8 cellular contexts compared by ENCODE assay signal in the genomic region with DNA sequence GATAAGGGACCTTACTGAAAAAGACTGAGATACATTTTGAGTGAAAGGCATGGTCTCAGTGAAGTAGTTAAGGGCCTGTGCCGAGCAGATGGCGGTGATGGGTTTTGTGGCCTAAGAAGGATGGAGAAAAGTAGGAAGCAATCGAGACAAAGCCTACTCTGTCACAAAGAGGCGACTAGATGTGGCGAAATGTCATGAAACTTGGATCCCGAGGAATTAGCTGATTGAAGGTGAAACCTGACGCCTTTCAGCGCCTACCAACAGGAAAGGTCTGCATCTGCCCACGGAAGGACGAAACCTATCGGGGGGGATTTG. TPM values are rescaled to one million over a fixed set of nuclear protein-coding genes. Genes with fewer than 3 reads are reported as not detected.
DNase-seq lines count a peak whose midpoint lies in the region; ATAC-seq and TF ChIP-seq lines count a peak whose summit lies in the region.

No MANE protein-coding gene starts in this region.

- no peaks in the 10 kb centered on the region; the same call in 1 of the 2 replicates for H3K36me3 ChIP-seq in H7 (replicated peaks; ENCODE audit: control insufficient read depth, insufficient read depth, low read length)
- H3K36me3 ChIP-seq in WERI-Rb-1 = peaks cover 6% of the 10 kb centered on the region
- H3K36me3 ChIP-seq in right atrium auricular region = no peaks in the 10 kb centered on the region
- peaks cover 8% of the 10 kb centered on the region for H3K36me3 ChIP-seq in skeletal muscle satellite cell (ENCODE audit: insufficient read depth, low read length)

- peak overlapping the region; percentile 72 for H3K4me3 ChIP-seq in AG09309 (ENCODE audit: control insufficient read depth, low read depth, low read length)
- H3K4me3 ChIP-seq in H7 (ENCODE audit: insufficient read depth, low read depth, low read length) = peak overlapping the region; percentile 91
- H3K4me3 ChIP-seq in WERI-Rb-1 (ENCODE audit: low read depth, low read length) = peak overlapping the region; percentile 52
- H3K4me3 ChIP-seq in right atrium auricular region = peak overlapping the region; percentile 60 to 96
- peak overlapping the region; percentile 91 for H3K4me3 ChIP-seq in skeletal muscle satellite cell (ENCODE audit: low read length)

- H3K4me1 ChIP-seq in right atrium auricular region (peaks cover 0 to 27% of the 10 kb centered on the region in 2 donors), skeletal muscle satellite cell (ENCODE audit: control insufficient read depth, insufficient read depth, low read length) (peaks cover 19% of the 10 kb centered on the region)

- DNase-seq in AG09309 (ENCODE audit: low read depth) = no peak
- DNase-seq in H7 = no peak
- DNase-seq in WERI-Rb-1 = no peak
- no peak for DNase-seq in right atrium auricular region (ENCODE audit: low spot score)
- no peak for DNase-seq in COR-L47 (lab: John Stamatoyannopoulos, UW)
- DNase-seq in G401 (ENCODE audit: low spot score) = no peak

- H3K27ac ChIP-seq in WERI-Rb-1 = peak overlapping the region; percentile 98
- peak overlapping the region; percentile 65 to 91 for H3K27ac ChIP-seq in right atrium auricular region

- H3K9me3 ChIP-seq in WERI-Rb-1 (ENCODE audit: severe bottlenecking) (no peaks in the 10 kb centered on the region), right atrium auricular region (no peaks in the 10 kb centered on the region), skeletal muscle satellite cell (replicated peaks; ENCODE audit: low read length) (no peaks in the 10 kb centered on the region)

- peak overlapping the region; percentile 88 for H3K9ac ChIP-seq in skeletal muscle satellite cell (ENCODE audit: low read depth, low read length)

- no peak for TF ChIP-seq CTCF in AG09309 (IDR thresholded peaks at IDR 0.05; ENCODE audit: control insufficient read depth, insufficient read depth, low read depth, low read length, missing control alignments)
- TF ChIP-seq CTCF in WERI-Rb-1 (IDR thresholded peaks at IDR 0.05; ENCODE audit: low read depth, low read length) = no peak
- TF ChIP-seq CTCF in right atrium auricular region (IDR thresholded peaks at IDR 0.05) = no peak

- no peak for ATAC-seq in GM21390 (IDR thresholded peaks at IDR 0.05; ENCODE audit: unreplicated experiment)

- in situ Hi-C loops in G401 (cut with HindIII; ENCODE audit: low sequenced_read_pairs) = no loop called here

- H3K4me2 ChIP-seq in skeletal muscle satellite cell (ENCODE audit: low read length) = peak overlapping the region; percentile 93

- H3K27me3 ChIP-seq in H7 (ENCODE audit: control insufficient read depth, insufficient read depth, low read length) (no peaks in the 10 kb centered on the region), WERI-Rb-1 (ENCODE audit: insufficient read depth, low read depth, severe bottlenecking) (no peaks in the 10 kb centered on the region), right atrium auricular region (no peaks in the 10 kb centered on the region), skeletal muscle satellite cell (ENCODE audit: control insufficient read depth, insufficient read depth, low read length) (no peaks in the 10 kb centered on the region)

RNA-seq across cellular contexts. Expression of gene CEP192, which starts 0.5 kb away (rescaled TPM):
- 26.8 and 27.7 TPM in 2 replicates for total RNA-seq in H7 (2014; rRNA removed; shearing (Covaris generic))
- 10 to 100 TPM; 23.7 to 24.0 TPM for total RNA-seq in right atrium auricular region
- total RNA-seq in skeletal muscle satellite cell (2012; rRNA removed) = 21.8 and 26.4 TPM in 2 replicates
- total RNA-seq in G401 (2014; rRNA removed; shearing (Covaris generic)) = 13.4 and 22.5 TPM in 2 replicates

RNA-seq across cellular contexts. Expression of gene SEH1L, which starts 42.8 kb away (rescaled TPM):
- 29.3 and 40.5 TPM in 2 replicates for total RNA-seq in H7 (2014; rRNA removed; shearing (Covaris generic))
- 10 to 100 TPM in 1 of 2 donors, 1 to 10 TPM in 1; 7.7 to 17.7 TPM for total RNA-seq in right atrium auricular region
- 54.6 and 68.2 TPM in 2 replicates for total RNA-seq in skeletal muscle satellite cell (2012; rRNA removed)
- total RNA-seq in G401 (2014; rRNA removed; shearing (Covaris generic)) = 48.4 and 53.7 TPM in 2 replicates
